Comparison of ENCODE assay signal across 24 cellular contexts in the genomic region with DNA sequence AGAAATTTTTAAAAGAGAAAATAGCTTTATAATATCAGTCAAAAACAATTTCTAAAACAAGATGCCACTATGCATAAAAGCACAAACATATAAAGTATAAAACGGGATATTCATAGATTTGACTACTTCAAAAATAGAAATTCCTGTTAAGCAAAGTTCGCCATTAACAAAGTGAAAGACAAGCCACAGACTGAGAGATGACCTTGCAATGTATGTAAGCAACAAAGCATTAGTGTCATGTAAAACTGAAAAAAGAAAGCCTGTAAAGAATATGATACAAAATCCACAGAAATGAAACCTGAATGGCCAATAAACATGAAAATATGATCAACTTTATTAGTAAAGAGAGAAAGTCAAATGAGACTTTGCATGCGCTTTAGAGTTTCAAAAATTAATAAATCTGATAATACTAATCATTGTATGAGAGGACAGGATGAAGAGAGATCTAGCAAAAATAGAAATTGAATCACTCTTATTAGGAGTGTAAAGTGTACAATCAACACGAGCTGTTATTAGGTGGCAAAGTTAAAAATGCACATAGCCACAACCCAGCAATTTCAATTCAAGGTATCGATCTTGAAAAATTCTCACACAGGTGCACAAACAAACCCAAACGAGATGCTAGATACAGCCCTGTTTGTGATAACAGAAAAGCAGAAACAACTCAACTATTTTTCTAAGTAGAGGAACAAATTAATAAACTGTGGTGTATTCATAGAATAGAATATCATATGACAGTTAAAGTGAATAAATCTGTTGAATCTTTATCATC.
"Had no signal": no experiment of that assay in that cellular context is flagged by ENCODE, and none has a peak within 500 bp of the region (broad histone marks: within the 10 kb centered on the region; RNA-seq: fewer than 3 reads in every experiment).

No MANE protein-coding gene starts in this region.

- DNase-seq: natural killer cell; occipital lobe; ovary; psoas muscle; right cardiac atrium; right lobe of liver; sigmoid colon; small intestine; stimulated activated CD4-positive, alpha-beta T cell treated with anti-CD3 and anti-CD28 coated beads, Interleukin-15, amount 100 ng/mL, for 24 hours; stimulated activated CD4-positive, alpha-beta T cell treated with anti-CD3 and anti-CD28 coated beads, Interleukin-2, amount 100 ng/mL, for 24 hours; stimulated activated CD4-positive, alpha-beta T cell treated with anti-CD3 and anti-CD28 coated beads, Interleukin-2, amount 100 ng/mL, for 48 hours; stimulated activated CD4-positive, alpha-beta T cell treated with anti-CD3 and anti-CD28 coated beads, Interleukin-4, amount 100 ng/mL, for 24 hours; stimulated activated naive B cell treated with anti-CD40 and anti-IgM and Interleukin-4, amounts not matched to agents 10 μg/mL and 1 μg/mL and 100 μg/mL, for 72 hours; stimulated activated naive CD4-positive, alpha-beta T cell treated with Interleukin-2 at 50 U/mL for 16 hours; stomach; thyroid gland; trophoblast cell; upper lobe of left lung had no signal

- H3K9me3 ChIP-seq: ovary, psoas muscle, right lobe of liver, sigmoid colon, stomach, thoracic aorta, thyroid gland, tibial nerve, upper lobe of left lung, vagina had no signal

- H3K4me1 ChIP-seq: neural progenitor cell, psoas muscle, right lobe of liver, sigmoid colon, thyroid gland, tibial nerve, upper lobe of left lung, vagina had no signal

- H3K27me3 ChIP-seq: neural progenitor cell, ovary, right lobe of liver, sigmoid colon, stomach, thyroid gland, tibial nerve, upper lobe of left lung, vagina had no signal

- FAIRE-seq: small intestine, urothelium cell line had no signal

- ATAC-seq: natural killer cell; psoas muscle; right cardiac atrium; right lobe of liver; stimulated activated effector memory CD8-positive, alpha-beta T cell treated with anti-CD3 and anti-CD28 coated beads, Interleukin-12 subunit alpha, Interleukin-12 subunit beta, amount 100 ng/mL, for 72 hours; stimulated activated naive B cell treated with anti-CD40 and anti-IgM and Interleukin-4, amounts not matched to agents 10 μg/mL and 1 μg/mL and 100 μg/mL, for 72 hours had no signal

- H3K4me2 ChIP-seq: neural progenitor cell had no signal

- H3K36me3 ChIP-seq: neural progenitor cell, ovary, right lobe of liver, sigmoid colon, stomach, thoracic aorta, thyroid gland, tibial nerve, upper lobe of left lung, vagina had no signal

- H3K9ac ChIP-seq: neural progenitor cell had no signal

- H3K27ac ChIP-seq: neural progenitor cell, ovary, psoas muscle, right lobe of liver, sigmoid colon, stomach, thoracic aorta, thyroid gland, tibial nerve, upper lobe of left lung, vagina had no signal

- H3K4me3 ChIP-seq: neural progenitor cell, ovary, psoas muscle, right lobe of liver, sigmoid colon, stomach, thoracic aorta, thyroid gland, tibial nerve, upper lobe of left lung, vagina had no signal

- H2AFZ ChIP-seq: neural progenitor cell had no signal
